1 cellular context compared by ENCODE assay signal in the genomic region with DNA sequence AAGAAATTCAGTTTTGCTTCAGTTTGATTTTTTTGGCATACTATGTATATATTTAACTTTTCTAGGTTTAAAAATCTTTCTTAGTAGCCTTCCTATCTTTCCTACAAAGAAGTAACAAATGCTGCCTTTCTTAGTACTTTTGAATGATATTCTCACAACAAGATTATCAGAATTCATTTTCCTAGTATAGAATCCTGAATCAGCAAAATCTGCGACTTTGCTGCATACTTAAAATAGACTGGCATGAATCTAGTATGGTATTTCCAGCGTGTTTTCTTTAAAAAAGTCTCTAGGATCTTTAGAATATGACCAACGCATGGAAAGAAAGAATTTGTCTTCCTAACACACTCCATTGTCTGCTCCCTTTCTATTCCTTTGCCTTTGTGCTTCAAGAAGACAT.
TF ChIP-seq lines count a peak whose summit lies in the region.

No MANE protein-coding gene starts in this region.

TF ChIP-seq in HepG2, 621 proteins besides CTCF, POLR2A, EP300 and RAD21:
- TF ChIP-seq STAT5B (CRISPR knock-in tag; IDR thresholded peaks at IDR 0.05) (no peak), ZFP36L2 (CRISPR knock-in tag; IDR thresholded peaks at IDR 0.05) (no peak), ZNF678 (CRISPR knock-in tag; IDR thresholded peaks at IDR 0.05) (no peak), NFIC (IDR thresholded peaks at IDR 0.05; ENCODE audit: low read length) (no peak), MAFK (conservative IDR thresholded peaks at IDR 0.05 in 1 of 2, IDR thresholded peaks at IDR 0.05 in 1 of 2; ENCODE audit: low read length in 2 of 2) (peak; percentile 68 to 90), PCBP2 (optimal IDR thresholded peaks at IDR 0.05; ENCODE audit: low read depth, low read length, poor library complexity, severe bottlenecking) (no peak), MAFF (IDR thresholded peaks at IDR 0.05; ENCODE audit: low read depth, low read length) (peak; percentile 74), ZNF607 (CRISPR knock-in tag; IDR thresholded peaks at IDR 0.05; ENCODE audit: borderline replicate concordance) (no peak), PPARG (CRISPR knock-in tag; conservative IDR thresholded peaks at IDR 0.05) (no peak), ZNF766 (CRISPR knock-in tag; IDR thresholded peaks at IDR 0.05; ENCODE audit: borderline replicate concordance) (no peak)
- TF ChIP-seq, protein P1, sequence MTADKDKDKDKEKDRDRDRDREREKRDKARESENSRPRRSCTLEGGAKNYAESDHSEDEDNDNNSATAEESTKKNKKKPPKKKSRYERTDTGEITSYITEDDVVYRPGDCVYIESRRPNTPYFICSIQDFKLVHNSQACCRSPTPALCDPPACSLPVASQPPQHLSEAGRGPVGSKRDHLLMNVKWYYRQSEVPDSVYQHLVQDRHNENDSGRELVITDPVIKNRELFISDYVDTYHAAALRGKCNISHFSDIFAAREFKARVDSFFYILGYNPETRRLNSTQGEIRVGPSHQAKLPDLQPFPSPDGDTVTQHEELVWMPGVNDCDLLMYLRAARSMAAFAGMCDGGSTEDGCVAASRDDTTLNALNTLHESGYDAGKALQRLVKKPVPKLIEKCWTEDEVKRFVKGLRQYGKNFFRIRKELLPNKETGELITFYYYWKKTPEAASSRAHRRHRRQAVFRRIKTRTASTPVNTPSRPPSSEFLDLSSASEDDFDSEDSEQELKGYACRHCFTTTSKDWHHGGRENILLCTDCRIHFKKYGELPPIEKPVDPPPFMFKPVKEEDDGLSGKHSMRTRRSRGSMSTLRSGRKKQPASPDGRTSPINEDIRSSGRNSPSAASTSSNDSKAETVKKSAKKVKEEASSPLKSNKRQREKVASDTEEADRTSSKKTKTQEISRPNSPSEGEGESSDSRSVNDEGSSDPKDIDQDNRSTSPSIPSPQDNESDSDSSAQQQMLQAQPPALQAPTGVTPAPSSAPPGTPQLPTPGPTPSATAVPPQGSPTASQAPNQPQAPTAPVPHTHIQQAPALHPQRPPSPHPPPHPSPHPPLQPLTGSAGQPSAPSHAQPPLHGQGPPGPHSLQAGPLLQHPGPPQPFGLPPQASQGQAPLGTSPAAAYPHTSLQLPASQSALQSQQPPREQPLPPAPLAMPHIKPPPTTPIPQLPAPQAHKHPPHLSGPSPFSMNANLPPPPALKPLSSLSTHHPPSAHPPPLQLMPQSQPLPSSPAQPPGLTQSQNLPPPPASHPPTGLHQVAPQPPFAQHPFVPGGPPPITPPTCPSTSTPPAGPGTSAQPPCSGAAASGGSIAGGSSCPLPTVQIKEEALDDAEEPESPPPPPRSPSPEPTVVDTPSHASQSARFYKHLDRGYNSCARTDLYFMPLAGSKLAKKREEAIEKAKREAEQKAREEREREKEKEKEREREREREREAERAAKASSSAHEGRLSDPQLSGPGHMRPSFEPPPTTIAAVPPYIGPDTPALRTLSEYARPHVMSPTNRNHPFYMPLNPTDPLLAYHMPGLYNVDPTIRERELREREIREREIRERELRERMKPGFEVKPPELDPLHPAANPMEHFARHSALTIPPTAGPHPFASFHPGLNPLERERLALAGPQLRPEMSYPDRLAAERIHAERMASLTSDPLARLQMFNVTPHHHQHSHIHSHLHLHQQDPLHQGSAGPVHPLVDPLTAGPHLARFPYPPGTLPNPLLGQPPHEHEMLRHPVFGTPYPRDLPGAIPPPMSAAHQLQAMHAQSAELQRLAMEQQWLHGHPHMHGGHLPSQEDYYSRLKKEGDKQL (CRISPR knock-in tag; IDR thresholded peaks at IDR 0.05; ENCODE audit: low read depth): no peak
